ENCODE assay signal across 17 cellular contexts in the genomic region with DNA sequence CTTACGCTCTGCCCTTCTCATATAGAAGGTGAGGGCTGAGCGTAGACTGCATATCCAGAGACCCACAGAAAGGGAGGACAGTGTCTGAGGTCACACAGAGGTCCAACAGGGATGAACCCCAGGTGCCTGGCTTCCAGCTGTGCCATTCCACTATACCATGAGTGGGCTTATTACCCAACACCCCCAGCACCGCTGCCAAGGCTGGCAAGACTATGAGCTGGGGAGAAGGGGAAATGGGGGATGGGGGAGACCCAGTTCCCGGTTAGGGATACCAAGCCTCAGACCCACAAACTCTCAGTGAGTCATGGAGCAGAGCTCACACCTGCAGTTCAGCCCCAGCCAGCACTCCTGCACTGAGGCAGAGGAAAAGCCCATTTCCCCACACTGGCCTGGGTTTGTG.
DNase-seq lines count a peak whose midpoint lies in the region; ATAC-seq and TF ChIP-seq lines count a peak whose summit lies in the region.
"Had no signal": no experiment of that assay in that cellular context is flagged by ENCODE, and none has a peak within 500 bp of the region (broad histone marks: within the 10 kb centered on the region; RNA-seq: fewer than 3 reads in every experiment).

No MANE protein-coding gene starts in this region.

- no peak overlapping the region for H2BK15ac ChIP-seq in mesendoderm (replicated peaks; ENCODE audit: low read depth)

- no peak overlapping the region for H3K23ac ChIP-seq in mesendoderm (ENCODE audit: low read length)

- no peaks in the 10 kb centered on the region for H3K9me2 ChIP-seq in GM23338 (ENCODE audit: insufficient read depth)

- H3K56ac ChIP-seq in mesendoderm (ENCODE audit: low read length), result no peak overlapping the region

- no peak for ATAC-seq in GM23338
- no peak for ATAC-seq in stimulated activated effector memory CD8-positive, alpha-beta T cell treated with anti-CD3 and anti-CD28 coated beads, Interleukin-12 subunit alpha, Interleukin-12 subunit beta, amount 100 ng/mL, for 72 hours
- ATAC-seq: CD8-positive, alpha-beta T cell; HCT116 had no signal

- no peak overlapping the region for H3K27ac Mint-ChIP-seq in GM23338
- no peak overlapping the region for H3K27ac Mint-ChIP-seq in stimulated activated effector memory CD8-positive, alpha-beta T cell treated with anti-CD3 and anti-CD28 coated beads, Interleukin-12 subunit alpha, Interleukin-12 subunit beta, amount 100 ng/mL, for 72 hours
- H3K27ac Mint-ChIP-seq: CD8-positive, alpha-beta T cell; IgD-negative memory B cell had no signal

- 0 out of 2 replicates have a peak, but pooled peaks cover 4% of the 10 kb centered on the region for H3F3A ChIP-seq in GM23338 (replicated peaks; ENCODE audit: low read depth)

- no peak overlapping the region for H4K5ac ChIP-seq in mesendoderm (ENCODE audit: low read length)

- H2BK5ac ChIP-seq in mesendoderm (ENCODE audit: low read length), result no peak overlapping the region

- H2AFZ ChIP-seq in GM23338, result no peak overlapping the region

- H2AK5ac ChIP-seq in mesendoderm (ENCODE audit: low read length), result no peak overlapping the region

- H3K79me1 ChIP-seq in mesendoderm (ENCODE audit: low read length), result no peaks in the 10 kb centered on the region

- no peak overlapping the region for H3K4me3 Mint-ChIP-seq in GM23338
- no peak overlapping the region for H3K4me3 Mint-ChIP-seq in stimulated activated effector memory CD8-positive, alpha-beta T cell treated with anti-CD3 and anti-CD28 coated beads, Interleukin-12 subunit alpha, Interleukin-12 subunit beta, amount 100 ng/mL, for 72 hours
- H3K4me3 Mint-ChIP-seq: CD8-positive, alpha-beta T cell had no signal

- H3K9ac ChIP-seq in mesendoderm (ENCODE audit: low read length), result no peak overlapping the region

- peaks cover 50% of the 10 kb centered on the region for H3K27me3 Mint-ChIP-seq in GM23338 (ENCODE audit: insufficient read depth, low read depth, poor library complexity)

- H3K4ac ChIP-seq in mesendoderm (ENCODE audit: low read depth, low read length), result no peak overlapping the region

- H4K20me1 ChIP-seq in GM23338 (replicated peaks; ENCODE audit: insufficient read depth), result peaks cover 9% of the 10 kb centered on the region

- no peaks in the 10 kb centered on the region for H3K36me3 Mint-ChIP-seq in GM23338 (ENCODE audit: low read depth)
- no peaks in the 10 kb centered on the region for H3K36me3 Mint-ChIP-seq in stimulated activated effector memory CD8-positive, alpha-beta T cell treated with anti-CD3 and anti-CD28 coated beads, Interleukin-12 subunit alpha, Interleukin-12 subunit beta, amount 100 ng/mL, for 72 hours
- H3K36me3 Mint-ChIP-seq: CD8-positive, alpha-beta T cell had no signal

- WGBS in mesendoderm (ENCODE audit: extremely low coverage, insufficient coverage, low lambda C conversion rate), result no CpG with 5 or more reads among the region's 4 CpGs
- WGBS in sigmoid colon, 2 donors, result 52 to 66% methylated on average over 4 of the region's 4 CpGs

- H3K18ac ChIP-seq in mesendoderm (ENCODE audit: low read length), result no peak overlapping the region

- no peak for TF ChIP-seq POLR2A in sigmoid colon (IDR thresholded peaks at IDR 0.05)

- H3K27ac ChIP-seq in GM23338 (ENCODE audit: low read depth), result no peak overlapping the region
- H3K27ac ChIP-seq in HEK293 (ENCODE audit: extremely low read depth, low read depth, low read length), result no peak overlapping the region
- H3K27ac ChIP-seq in mesendoderm (ENCODE audit: low read depth, low read length), result no peak overlapping the region
- no peak overlapping the region for H3K27ac ChIP-seq in sigmoid colon
- H3K27ac ChIP-seq: A549, C4-2B had no signal

- CTCF ChIA-PET in HEK293 (lab: Yijun Ruan, JAX), result interaction anchor here (0.7 to 2.6 kb wide), 2 partner anchors 65 to 67 kb away, joined by 3 to 25 read pairs; no protein-coding TSS in a partner anchor

- H3K4me1 Mint-ChIP-seq in GM23338, result peaks cover 11% of the 10 kb centered on the region
- H3K4me1 Mint-ChIP-seq in stimulated activated effector memory CD8-positive, alpha-beta T cell treated with anti-CD3 and anti-CD28 coated beads, Interleukin-12 subunit alpha, Interleukin-12 subunit beta, amount 100 ng/mL, for 72 hours, result peaks cover 20% of the 10 kb centered on the region

- no peak overlapping the region for H2BK120ac ChIP-seq in mesendoderm (ENCODE audit: low read depth, low read length)

- H3K9me3 Mint-ChIP-seq in GM23338, result no peaks in the 10 kb centered on the region
- no peaks in the 10 kb centered on the region for H3K9me3 Mint-ChIP-seq in stimulated activated effector memory CD8-positive, alpha-beta T cell treated with anti-CD3 and anti-CD28 coated beads, Interleukin-12 subunit alpha, Interleukin-12 subunit beta, amount 100 ng/mL, for 72 hours
- H3K9me3 Mint-ChIP-seq: CD8-positive, alpha-beta T cell; IgD-negative memory B cell had no signal

- H3K27me3 ChIP-seq in GM23338 (ENCODE audit: insufficient read depth) (peaks cover 86% of the 10 kb centered on the region), mesendoderm (ENCODE audit: insufficient read depth, low read length, poor library complexity) (peaks cover 29% of the 10 kb centered on the region), sigmoid colon (peaks cover 0 to 19% (median 6%) of the 10 kb centered on the region in 3 donors)

- H3K4me2 ChIP-seq in GM23338, result no peak overlapping the region
- H3K4me2 ChIP-seq in mesendoderm (ENCODE audit: low read length), result no peak overlapping the region
- H3K4me2 ChIP-seq: A549 had no signal

- H3K79me2 ChIP-seq in GM23338 (replicated peaks; ENCODE audit: insufficient read depth) (no peaks in the 10 kb centered on the region), mesendoderm (ENCODE audit: control insufficient read depth, insufficient read depth, low read length) (no peaks in the 10 kb centered on the region)

- H3K9me3 ChIP-seq in HEK293 (ENCODE audit: control insufficient read depth, insufficient read depth, low read depth, low read length) (no peaks in the 10 kb centered on the region), sigmoid colon (no peaks in the 10 kb centered on the region)
- H3K9me3 ChIP-seq: A549, BE2C had no signal

- intact Hi-C loops in sigmoid colon (cut with DNase I), result no loop called here

- H3K36me3 ChIP-seq in GM23338 (ENCODE audit: insufficient read depth) (no peaks in the 10 kb centered on the region), HEK293 (ENCODE audit: control insufficient read depth in 2 of 2, insufficient read depth in 1 of 2, low read length in 2 of 2) (no peaks in the 10 kb centered on the region), mesendoderm (ENCODE audit: control insufficient read depth, insufficient read depth, low read length) (no peaks in the 10 kb centered on the region), sigmoid colon (no peaks in the 10 kb centered on the region)
- H3K36me3 ChIP-seq: BE2C had no signal

- TF ChIP-seq CTCF in GM23338 (conservative IDR thresholded peaks at IDR 0.05; ENCODE audit: low read depth in 2 of 2) (no peak), HEK293 (tag by site-specific recombination; IDR thresholded peaks at IDR 0.05) (no peak), sigmoid colon (IDR thresholded peaks at IDR 0.05) (no peak)

- peak; percentile 39 for DNase-seq in GM23338 (ENCODE audit: low spot score)
- DNase-seq in mesendoderm, result peak; percentile 25
- DNase-seq in sigmoid colon, result peak; percentile 19
- no peak for DNase-seq in stimulated activated effector memory CD8-positive, alpha-beta T cell treated with anti-CD3 and anti-CD28 coated beads, Interleukin-12 subunit alpha, Interleukin-12 subunit beta, amount 100 ng/mL, for 72 hours (ENCODE audit: low spot score in 2 of 2)
- no peak for DNase-seq in NCI-H1930 (lab: John Stamatoyannopoulos, UW)
- no peak for DNase-seq in T-helper 2 cell
- DNase-seq: BE2C; CD8-positive, alpha-beta T cell; COR-L47; DMS153; DMS79 treated with DMSO at 0.1 percent for 48 hours; EL had no signal

- no peak for TF ChIP-seq EP300 in sigmoid colon (IDR thresholded peaks at IDR 0.05)

- peaks cover 12% of the 10 kb centered on the region for H3K4me1 ChIP-seq in GM23338 (ENCODE audit: insufficient read depth)
- peaks cover 7% of the 10 kb centered on the region; the same call in 1 of the 2 replicates for H3K4me1 ChIP-seq in HEK293 (ENCODE audit: control insufficient read depth, insufficient read depth, low read length)
- peaks cover 2% of the 10 kb centered on the region for H3K4me1 ChIP-seq in mesendoderm (ENCODE audit: control insufficient read depth, low read depth, low read length)
- H3K4me1 ChIP-seq in sigmoid colon, result peaks cover 0 to 23% (median 21%) of the 10 kb centered on the region in 4 donors

- H4K8ac ChIP-seq in mesendoderm (ENCODE audit: low read depth, low read length), result no peak overlapping the region

- POLR2A ChIA-PET in HEK293 (lab: Yijun Ruan, JAX), result no interaction called here

- H3K4me3 ChIP-seq in GM23338 (no peak overlapping the region), HEK293 (ENCODE audit: low read depth, low read length) (no peak overlapping the region), mesendoderm (ENCODE audit: low read length) (no peak overlapping the region), sigmoid colon (no peak overlapping the region)
- H3K4me3 ChIP-seq: A549 had no signal

TF ChIP-seq in GM23338, 12 proteins besides CTCF, POLR2A, EP300 and RAD21 (continues in another document):
- no peak for TF ChIP-seq POLR2AphosphoS5 (IDR thresholded peaks at IDR 0.05; ENCODE audit: low read depth)
- no peak for TF ChIP-seq JUNB (IDR thresholded peaks at IDR 0.05; ENCODE audit: unreplicated experiment)
- no peak for TF ChIP-seq STAT1 (IDR thresholded peaks at IDR 0.05; ENCODE audit: unreplicated experiment)
- no peak for TF ChIP-seq NANOG (IDR thresholded peaks at IDR 0.05; ENCODE audit: borderline replicate concordance)
- no peak for TF ChIP-seq ZNF114 (CRISPR knock-in tag; IDR thresholded peaks at IDR 0.05)
- TF ChIP-seq EZH2 (IDR thresholded peaks at IDR 0.05; ENCODE audit: low read depth, unreplicated experiment), result no peak
- no peak for TF ChIP-seq ZNF331 (CRISPR knock-in tag; IDR thresholded peaks at IDR 0.05; ENCODE audit: low read depth)
- TF ChIP-seq CREB1 (CRISPR knock-in tag; IDR thresholded peaks at IDR 0.05; ENCODE audit: low read depth), result no peak

TF ChIP-seq in HEK293, 187 proteins besides CTCF, POLR2A, EP300 and RAD21:
- TF ChIP-seq ZNF324 (tag by site-specific recombination; IDR thresholded peaks at IDR 0.05) (no peak), ZIC2 (tag by site-specific recombination; IDR thresholded peaks at IDR 0.05) (peak; percentile 48; the same call in 1 of the 2 replicates)
TF ChIP-seq in HEK293: peak in this region for 1.

Comparison
In these comparisons a context has a peak if more than half of its experiments do, and no peak if none do; other contexts are left out.
1. DNase-seq: peak in GM23338 (single experiment), mesendoderm (single experiment) and sigmoid colon (single experiment); none in stimulated activated effector memory CD8-positive, alpha-beta T cell treated with anti-CD3 and anti-CD28 coated beads, Interleukin-12 subunit alpha, Interleukin-12 subunit beta, amount 100 ng/mL, for 72 hours (0 of 2), NCI-H1930 (0 of 2) and T-helper 2 cell (0 of 5).